8 cellular contexts compared by ENCODE assay signal in the genomic region with DNA sequence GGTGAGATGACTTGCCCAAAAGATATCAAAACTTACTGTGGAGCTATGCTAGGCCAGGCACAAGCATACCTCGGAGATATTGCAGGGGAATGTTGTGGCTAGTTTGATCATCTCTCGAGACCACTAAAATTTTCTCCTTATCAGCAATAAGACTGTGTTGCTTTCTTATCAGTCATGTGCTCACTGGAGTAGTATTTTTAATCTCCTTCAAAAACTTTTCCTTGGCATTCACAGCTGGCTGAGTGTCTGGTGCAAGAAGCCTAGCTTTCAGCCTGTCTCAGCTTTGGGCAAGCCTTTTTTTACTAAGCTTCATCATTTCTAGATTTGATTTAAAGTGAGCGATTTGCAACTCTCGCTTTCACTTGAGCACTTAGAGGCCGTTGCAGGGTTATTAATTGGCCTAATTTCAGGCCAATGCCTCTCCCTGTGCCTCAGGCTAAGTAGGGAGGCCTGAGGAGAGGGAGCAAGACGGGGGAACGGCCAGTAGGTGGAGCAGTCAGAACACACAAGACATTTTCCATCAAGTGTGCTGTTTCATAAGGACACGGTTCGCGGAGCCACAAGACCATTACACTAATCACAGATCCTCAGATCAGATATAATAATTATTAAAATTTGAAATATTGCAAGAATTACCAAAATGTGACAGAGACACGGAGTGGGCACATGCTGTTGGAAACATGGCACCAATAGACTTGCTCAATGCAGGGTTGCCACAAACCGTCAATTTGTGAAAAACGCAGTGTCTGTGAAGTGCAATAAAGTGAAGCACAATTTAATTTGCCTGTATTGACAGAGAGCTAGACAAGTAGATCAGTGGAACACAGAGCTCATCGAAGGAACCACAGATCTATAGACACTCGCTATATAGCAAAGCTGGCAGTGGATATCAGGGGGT.
DNase-seq lines count a peak whose midpoint lies in the region; ATAC-seq and TF ChIP-seq lines count a peak whose summit lies in the region.

No MANE protein-coding gene starts in this region.

- H3K27me3 ChIP-seq in CD4-positive, CD25-positive, alpha-beta regulatory T cell (ENCODE audit: control insufficient read depth, insufficient read depth, low read length), result no peaks in the 10 kb centered on the region
- no peaks in the 10 kb centered on the region for H3K27me3 ChIP-seq in neural cell (ENCODE audit: insufficient read depth, low read depth, low read length)

- H3K36me3 ChIP-seq in CD4-positive, CD25-positive, alpha-beta regulatory T cell (ENCODE audit: control insufficient read depth, insufficient read depth, low read length), result no peaks in the 10 kb centered on the region
- no peaks in the 10 kb centered on the region for H3K36me3 ChIP-seq in neural cell (ENCODE audit: insufficient read depth, low read length)

- H3K4me1 ChIP-seq in CD4-positive, CD25-positive, alpha-beta regulatory T cell (ENCODE audit: control insufficient read depth, insufficient read depth, low read length, poor library complexity, severe bottlenecking), result no peaks in the 10 kb centered on the region

- TF ChIP-seq CTCF in fibroblast of mammary gland (conservative IDR thresholded peaks at IDR 0.05; ENCODE audit: control insufficient read depth, insufficient read depth, low read depth, low read length) (peak; percentile 89), neural cell (IDR thresholded peaks at IDR 0.05; ENCODE audit: poor library complexity, severe bottlenecking) (peak; percentile 88)

- peak; percentile 71 to 73 for ATAC-seq in CD4-positive, CD25-positive, alpha-beta regulatory T cell (ENCODE audit: low read depth in 2 of 2)
- peak; percentile 96 for ATAC-seq in GM19438 (IDR thresholded peaks at IDR 0.05; ENCODE audit: low read depth, unreplicated experiment)
- peak; percentile 79 for ATAC-seq in stimulated activated naive CD8-positive, alpha-beta T cell treated with anti-CD3 and anti-CD28 coated beads, Interleukin-15, Interleukin-2, amounts not matched to agents 100 U/mL and 50 U/mL, for 24 hours

- H3K27me3 Mint-ChIP-seq in CD4-positive, CD25-positive, alpha-beta regulatory T cell, result peaks cover 10% of the 10 kb centered on the region

- H3K79me2 ChIP-seq in neural cell (replicated peaks; ENCODE audit: insufficient read depth, low read length), result no peaks in the 10 kb centered on the region

- no peaks in the 10 kb centered on the region for H3K9me3 Mint-ChIP-seq in CD4-positive, CD25-positive, alpha-beta regulatory T cell

- no peak overlapping the region for H2AFZ ChIP-seq in neural cell (ENCODE audit: low read depth, low read length)

- peak; percentile 74 for TF ChIP-seq RAD21 in Ishikawa (IDR thresholded peaks at IDR 0.05; ENCODE audit: low read depth)
- peak; percentile 86 for TF ChIP-seq RAD21 in neural cell (conservative IDR thresholded peaks at IDR 0.05)

- H3K4me2 ChIP-seq in neural cell (ENCODE audit: low read length), result no peak overlapping the region

- no peaks in the 10 kb centered on the region for H4K20me1 ChIP-seq in neural cell (ENCODE audit: insufficient read depth)

- no peaks in the 10 kb centered on the region for H3F3A ChIP-seq in neural cell (ENCODE audit: insufficient read depth, low read length, poor library complexity, severe bottlenecking)

- no peaks in the 10 kb centered on the region for H3K9me2 ChIP-seq in neural cell (ENCODE audit: insufficient read depth, low read length)

- H3K9me3 ChIP-seq in CD4-positive, CD25-positive, alpha-beta regulatory T cell (ENCODE audit: control insufficient read depth in 2 of 2, low read length in 2 of 2), result no peaks in the 10 kb centered on the region
- no peaks in the 10 kb centered on the region for H3K9me3 ChIP-seq in neural cell (ENCODE audit: low read length)

- H3K36me3 Mint-ChIP-seq in CD4-positive, CD25-positive, alpha-beta regulatory T cell, result no peaks in the 10 kb centered on the region

- H3K4me3 ChIP-seq in CD4-positive, CD25-positive, alpha-beta regulatory T cell (ENCODE audit: low read depth, low read length), result no peak overlapping the region
- H3K4me3 ChIP-seq in fibroblast of mammary gland (ENCODE audit: control insufficient read depth, low read depth, low read length), result no peak overlapping the region
- peak overlapping the region; percentile 37 for H3K4me3 ChIP-seq in neural cell (ENCODE audit: low read length)

- H3K27ac Mint-ChIP-seq in CD4-positive, CD25-positive, alpha-beta regulatory T cell, result peak overlapping the region in 1 of 3 donors; percentile 23

- H3K27ac ChIP-seq in CD4-positive, CD25-positive, alpha-beta regulatory T cell (ENCODE audit: insufficient read depth, low read length, poor library complexity, severe bottlenecking), result no peak overlapping the region
- H3K27ac ChIP-seq in neural cell (ENCODE audit: low read length), result no peak overlapping the region

- TF ChIP-seq EP300 in Ishikawa (IDR thresholded peaks at IDR 0.05; ENCODE audit: borderline replicate concordance) (no peak), neural cell (conservative IDR thresholded peaks at IDR 0.05; ENCODE audit: poor library complexity, severe bottlenecking) (no peak)

- peak overlapping the region in 1 of 4 donors; percentile 45 for H3K4me3 Mint-ChIP-seq in CD4-positive, CD25-positive, alpha-beta regulatory T cell

- no peak overlapping the region for H3K9ac ChIP-seq in neural cell (ENCODE audit: low read length)

- peaks cover 0 to 2% (median under 1%) of the 10 kb centered on the region in 4 donors for H3K4me1 Mint-ChIP-seq in CD4-positive, CD25-positive, alpha-beta regulatory T cell

- DNase-seq in CD4-positive, CD25-positive, alpha-beta regulatory T cell, result peak; percentile 32 to 78 (median 55)
- peak; percentile 86 for DNase-seq in OCI-M1 (lab: John Stamatoyannopoulos, UW)
- DNase-seq in activated T-cell treated with anti-CD3 and anti-CD28 coated beads, Interleukin-2, amount 50 U/mL, for 1 hour, result peak; percentile 60
- peak; percentile 86 for DNase-seq in fibroblast of mammary gland (ENCODE audit: low read depth)
- DNase-seq in stimulated activated naive CD8-positive, alpha-beta T cell treated with anti-CD3 and anti-CD28 coated beads, Interleukin-15, Interleukin-2, amounts not matched to agents 100 U/mL and 50 U/mL, for 24 hours, result peak; percentile 70

TF ChIP-seq in Ishikawa, 13 proteins besides CTCF, POLR2A, EP300 and RAD21:
- no peak for TF ChIP-seq ZBTB7A (IDR thresholded peaks at IDR 0.05; ENCODE audit: low read depth)

TF ChIP-seq in neural cell, 6 proteins besides CTCF, POLR2A, EP300 and RAD21:
- TF ChIP-seq, protein P1, sequence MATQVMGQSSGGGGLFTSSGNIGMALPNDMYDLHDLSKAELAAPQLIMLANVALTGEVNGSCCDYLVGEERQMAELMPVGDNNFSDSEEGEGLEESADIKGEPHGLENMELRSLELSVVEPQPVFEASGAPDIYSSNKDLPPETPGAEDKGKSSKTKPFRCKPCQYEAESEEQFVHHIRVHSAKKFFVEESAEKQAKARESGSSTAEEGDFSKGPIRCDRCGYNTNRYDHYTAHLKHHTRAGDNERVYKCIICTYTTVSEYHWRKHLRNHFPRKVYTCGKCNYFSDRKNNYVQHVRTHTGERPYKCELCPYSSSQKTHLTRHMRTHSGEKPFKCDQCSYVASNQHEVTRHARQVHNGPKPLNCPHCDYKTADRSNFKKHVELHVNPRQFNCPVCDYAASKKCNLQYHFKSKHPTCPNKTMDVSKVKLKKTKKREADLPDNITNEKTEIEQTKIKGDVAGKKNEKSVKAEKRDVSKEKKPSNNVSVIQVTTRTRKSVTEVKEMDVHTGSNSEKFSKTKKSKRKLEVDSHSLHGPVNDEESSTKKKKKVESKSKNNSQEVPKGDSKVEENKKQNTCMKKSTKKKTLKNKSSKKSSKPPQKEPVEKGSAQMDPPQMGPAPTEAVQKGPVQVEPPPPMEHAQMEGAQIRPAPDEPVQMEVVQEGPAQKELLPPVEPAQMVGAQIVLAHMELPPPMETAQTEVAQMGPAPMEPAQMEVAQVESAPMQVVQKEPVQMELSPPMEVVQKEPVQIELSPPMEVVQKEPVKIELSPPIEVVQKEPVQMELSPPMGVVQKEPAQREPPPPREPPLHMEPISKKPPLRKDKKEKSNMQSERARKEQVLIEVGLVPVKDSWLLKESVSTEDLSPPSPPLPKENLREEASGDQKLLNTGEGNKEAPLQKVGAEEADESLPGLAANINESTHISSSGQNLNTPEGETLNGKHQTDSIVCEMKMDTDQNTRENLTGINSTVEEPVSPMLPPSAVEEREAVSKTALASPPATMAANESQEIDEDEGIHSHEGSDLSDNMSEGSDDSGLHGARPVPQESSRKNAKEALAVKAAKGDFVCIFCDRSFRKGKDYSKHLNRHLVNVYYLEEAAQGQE (IDR thresholded peaks at IDR 0.05; ENCODE audit: borderline replicate concordance), result no peak
- TF ChIP-seq TAF1 (IDR thresholded peaks at IDR 0.05; ENCODE audit: low read depth) (no peak), SMC3 (conservative IDR thresholded peaks at IDR 0.05; ENCODE audit: poor library complexity) (peak; percentile 86)
TF ChIP-seq in neural cell: peak in this region for 1.
